Comparison of ENCODE assay signal across 8 cellular contexts in genomic region chr6:16684896-16685554, GRCh38.
A peak's percentile ranks its signal among the peaks of the same experiment; 100 is the strongest.
DNase-seq lines count a peak whose midpoint lies in the region; ATAC-seq and TF ChIP-seq lines count a peak whose summit lies in the region.

No MANE protein-coding gene starts in this region.

- WGBS in tibial nerve, 2 donors = 60 to 65% methylated on average over 7 of the region's 7 CpGs

- H3K4me2 ChIP-seq in OCI-LY3 (ENCODE audit: low read length) = peak overlapping the region; percentile 52; the same call in 1 of the 2 replicates

- no peaks in the 10 kb centered on the region for H3K79me2 ChIP-seq in OCI-LY3 (ENCODE audit: low read length)

- H4K20me1 ChIP-seq in OCI-LY3 (ENCODE audit: insufficient read depth, low read length) = no peaks in the 10 kb centered on the region

- peak overlapping the region; percentile 64 for H3K4me3 Mint-ChIP-seq in activated naive CD4-positive, alpha-beta T cell treated with anti-CD3 and anti-CD28 coated beads, Interleukin-2, amount 50 U/mL, for 24 hours

- peaks cover 91% of the 10 kb centered on the region for H3K4me1 Mint-ChIP-seq in activated naive CD4-positive, alpha-beta T cell treated with anti-CD3 and anti-CD28 coated beads, Interleukin-2, amount 50 U/mL, for 24 hours

- no peak for TF ChIP-seq POLR2A in tibial nerve (IDR thresholded peaks at IDR 0.05)

- no peaks in the 10 kb centered on the region for H3K9me3 Mint-ChIP-seq in activated naive CD4-positive, alpha-beta T cell treated with anti-CD3 and anti-CD28 coated beads, Interleukin-2, amount 50 U/mL, for 24 hours

- H3K36me3 Mint-ChIP-seq in activated naive CD4-positive, alpha-beta T cell treated with anti-CD3 and anti-CD28 coated beads, Interleukin-2, amount 50 U/mL, for 24 hours = peaks cover 27% of the 10 kb centered on the region

- ATAC-seq in HG03159 (IDR thresholded peaks at IDR 0.05; ENCODE audit: unreplicated experiment) = no peak

- H3K4me1 ChIP-seq in OCI-LY3 (ENCODE audit: low read length) = peaks cover 15% of the 10 kb centered on the region
- H3K4me1 ChIP-seq in tibial nerve = peaks cover 0 to 33% (median 14%) of the 10 kb centered on the region in 4 donors

- H3K27ac Mint-ChIP-seq in activated naive CD4-positive, alpha-beta T cell treated with anti-CD3 and anti-CD28 coated beads, Interleukin-2, amount 50 U/mL, for 24 hours = peak overlapping the region; percentile 91

- H3K36me3 ChIP-seq in OCI-LY3 (replicated peaks; ENCODE audit: low read depth, low read length) = no peaks in the 10 kb centered on the region
- H3K36me3 ChIP-seq in tibial nerve = no peaks in the 10 kb centered on the region

- no peak for TF ChIP-seq EP300 in tibial nerve (IDR thresholded peaks at IDR 0.05)

- H3K27ac ChIP-seq in OCI-LY3 (ENCODE audit: low read length) (no peak overlapping the region), tibial nerve (peak overlapping the region in 1 of 4 donors; percentile 45)

- no peak overlapping the region for H2AFZ ChIP-seq in OCI-LY3 (ENCODE audit: low read depth, low read length)

- DNase-seq in GM20000 (ENCODE audit: low spot score) = peak; percentile 36
- DNase-seq in stimulated activated CD4-positive, alpha-beta T cell treated with anti-CD3 and anti-CD28 coated beads, Interleukin-12 subunit alpha, Interleukin-12 subunit beta, amount 100 ng/mL, for 24 hours (ENCODE audit: low read depth in 2 of 2) = peak; percentile 78 to 89
- no peak for DNase-seq in NCI-H345 treated with DMSO at 0.1 percent for 48 hours (lab: John Stamatoyannopoulos, UW; ENCODE audit: unreplicated experiment)
- DNase-seq in globus pallidus (ENCODE audit: low spot score) = no peak
- DNase-seq in tibial nerve (ENCODE audit: low spot score in 2 of 2) = no peak

- TF ChIP-seq CTCF in GM20000 (IDR thresholded peaks at IDR 0.05; ENCODE audit: extremely low read depth, missing control alignments) (no peak), OCI-LY3 (IDR thresholded peaks at IDR 0.05; ENCODE audit: low read depth, low read length) (no peak), tibial nerve (IDR thresholded peaks at IDR 0.05) (no peak)

- H3K9ac ChIP-seq in OCI-LY3 (ENCODE audit: low read length) = no peak overlapping the region

- H3K4me3 ChIP-seq in OCI-LY3 (ENCODE audit: low read length) = peak overlapping the region; percentile 27; the same call in 1 of the 2 replicates
- no peak overlapping the region for H3K4me3 ChIP-seq in tibial nerve

- no peaks in the 10 kb centered on the region for H3K27me3 Mint-ChIP-seq in activated naive CD4-positive, alpha-beta T cell treated with anti-CD3 and anti-CD28 coated beads, Interleukin-2, amount 50 U/mL, for 24 hours

- H3K9me3 ChIP-seq in OCI-LY3 (ENCODE audit: insufficient read depth, low read length) (no peaks in the 10 kb centered on the region), tibial nerve (no peaks in the 10 kb centered on the region)

- H3K27me3 ChIP-seq in OCI-LY3 (ENCODE audit: low read depth, low read length) (peaks cover 52% of the 10 kb centered on the region), tibial nerve (no peaks in the 10 kb centered on the region)

Comparison
In these comparisons a context has a peak if more than half of its experiments do, and no peak if none do; other contexts are left out.
1. DNase-seq: peak in GM20000 (single experiment) and stimulated activated CD4-positive, alpha-beta T cell treated with anti-CD3 and anti-CD28 coated beads, Interleukin-12 subunit alpha, Interleukin-12 subunit beta, amount 100 ng/mL, for 24 hours (2 of 2); none in NCI-H345 treated with DMSO at 0.1 percent for 48 hours (single experiment), globus pallidus (single experiment) and tibial nerve (0 of 2).